ENCODE assay signal across 8 cellular contexts in genomic region chr12:133038310-133038709, GRCh38. TPM values are rescaled to one million over a fixed set of nuclear protein-coding genes. Genes with fewer than 3 reads are reported as not detected.
DNase-seq lines count a peak whose midpoint lies in the region; ATAC-seq and TF ChIP-seq lines count a peak whose summit lies in the region.

No MANE protein-coding gene starts in this region.

- POLR2A ChIA-PET in SK-N-SH (lab: Yijun Ruan, JAX) = no interaction called here
- POLR2A ChIA-PET in activated CD4-positive, alpha-beta memory T cell treated with anti-CD3 and anti-CD28 coated beads, Interleukin-2, amount 10 ng/mL, durations not matched to agents 7 days and 5 days (lab: Charles Lee) = interaction anchor here (1.9 to 3.1 kb wide), 2 partner anchors 52 to 143 kb away, joined by 7 to 15 read pairs; partner anchors contain the start of genes ZNF26 and ZNF268

- CTCF ChIA-PET in SK-N-SH (lab: Yijun Ruan, JAX) = interaction anchor here (0.9 to 1.2 kb wide), 2 partner anchors 9 to 44 kb away, joined by 3 to 4 read pairs; no protein-coding TSS in a partner anchor
- CTCF ChIA-PET in activated CD4-positive, alpha-beta memory T cell treated with anti-CD3 and anti-CD28 coated beads, Interleukin-2, amount 10 ng/mL, durations not matched to agents 7 days and 5 days (lab: Charles Lee) = interaction anchor here (2.1 kb wide), 1 partner anchor 134 kb away, joined by 8 read pairs; no protein-coding TSS in a partner anchor

- H3K4me3 ChIP-seq in SK-N-SH (ENCODE audit: low read depth in 2 of 2, low read length in 1 of 2) (peak overlapping the region; percentile 56 to 88), iPS-11a (ENCODE audit: low read depth, low read length) (peak overlapping the region; percentile 75)

- H3K9me2 ChIP-seq in SK-N-SH = no peaks in the 10 kb centered on the region

- H3K27me3 Mint-ChIP-seq in activated CD4-positive, alpha-beta memory T cell treated with anti-CD3 and anti-CD28 coated beads, Interleukin-2, amount 10 ng/mL, durations not matched to agents 7 days and 5 days = no peaks in the 10 kb centered on the region
- no peaks in the 10 kb centered on the region for H3K27me3 Mint-ChIP-seq in stimulated activated naive CD8-positive, alpha-beta T cell treated with anti-CD3 and anti-CD28 coated beads, Interleukin-15, amount 100 ng/mL, for 72 hours

- no peak for TF ChIP-seq EP300 in SK-N-SH (IDR thresholded peaks at IDR 0.05; ENCODE audit: borderline replicate concordance in 1 of 2, low read depth in 1 of 2, low read length in 1 of 2)

- no peaks in the 10 kb centered on the region; a peak in 1 of 4 replicates for H3K4me1 ChIP-seq in SK-N-SH (ENCODE audit: control insufficient read depth in 1 of 2, insufficient read depth in 2 of 2, low read depth in 1 of 2, low read length in 1 of 2)

- H3K79me2 ChIP-seq in SK-N-SH (ENCODE audit: insufficient read depth) = peaks cover 56% of the 10 kb centered on the region

- peaks cover 15% of the 10 kb centered on the region for H3F3A ChIP-seq in SK-N-SH (replicated peaks; ENCODE audit: insufficient read depth)

- H4K20me1 ChIP-seq in SK-N-SH (ENCODE audit: insufficient read depth) = no peaks in the 10 kb centered on the region

- peaks cover 67% of the 10 kb centered on the region for H3K36me3 Mint-ChIP-seq in activated CD4-positive, alpha-beta memory T cell treated with anti-CD3 and anti-CD28 coated beads, Interleukin-2, amount 10 ng/mL, durations not matched to agents 7 days and 5 days (ENCODE audit: low read depth)

- peaks cover 54% of the 10 kb centered on the region for H3K9me3 ChIP-seq in SK-N-SH

- H2AFZ ChIP-seq in SK-N-SH (ENCODE audit: low read depth) = no peak overlapping the region; the same call in 1 of the 2 replicates

- no peak for ATAC-seq in SK-N-SH treated with all-trans-retinoic acid at 6 μM for 48 hours
- no peak for ATAC-seq in stimulated activated naive CD8-positive, alpha-beta T cell treated with anti-CD3 and anti-CD28 coated beads, Interleukin-15, amount 100 ng/mL, for 72 hours
- ATAC-seq in GM21381 (IDR thresholded peaks at IDR 0.05; ENCODE audit: unreplicated experiment) = no peak
- no peak for ATAC-seq in GM19324 (IDR thresholded peaks at IDR 0.05; ENCODE audit: low FRiP score, unreplicated experiment)
- ATAC-seq in GM18498 (IDR thresholded peaks at IDR 0.05; ENCODE audit: unreplicated experiment) = no peak

- H3K27me3 ChIP-seq in SK-N-SH (ENCODE audit: insufficient read depth) = no peaks in the 10 kb centered on the region

- TF ChIP-seq CTCF in SK-N-SH (IDR thresholded peaks at IDR 0.05) = no peak

- no peak for TF ChIP-seq RAD21 in SK-N-SH (IDR thresholded peaks at IDR 0.05; ENCODE audit: low read length)

- DNase-seq in SK-N-SH = no peak
- no peak for DNase-seq in activated CD4-positive, alpha-beta memory T cell treated with anti-CD3 and anti-CD28 coated beads, Interleukin-2, amount 10 ng/mL, durations not matched to agents 7 days and 5 days
- DNase-seq in stimulated activated naive CD8-positive, alpha-beta T cell treated with anti-CD3 and anti-CD28 coated beads, Interleukin-15, amount 100 ng/mL, for 72 hours = no peak

- H3K4me1 Mint-ChIP-seq in activated CD4-positive, alpha-beta memory T cell treated with anti-CD3 and anti-CD28 coated beads, Interleukin-2, amount 10 ng/mL, durations not matched to agents 7 days and 5 days = peaks cover 14% of the 10 kb centered on the region
- H3K4me1 Mint-ChIP-seq in stimulated activated naive CD8-positive, alpha-beta T cell treated with anti-CD3 and anti-CD28 coated beads, Interleukin-15, amount 100 ng/mL, for 72 hours = peaks cover 13% of the 10 kb centered on the region

- WGBS in SK-N-SH (ENCODE audit: low lambda C conversion rate) = 48% methylated on average over 3 of the region's 3 CpGs

- peaks cover 27 to 50% of the 10 kb centered on the region in 2 experiments for H3K36me3 ChIP-seq in SK-N-SH (replicated peaks in 1 of 2; ENCODE audit: control insufficient read depth in 1 of 2, insufficient read depth in 2 of 2, low read length in 1 of 2)

- peak overlapping the region; percentile 97 for H3K27ac Mint-ChIP-seq in activated CD4-positive, alpha-beta memory T cell treated with anti-CD3 and anti-CD28 coated beads, Interleukin-2, amount 10 ng/mL, durations not matched to agents 7 days and 5 days
- H3K27ac Mint-ChIP-seq in stimulated activated naive CD8-positive, alpha-beta T cell treated with anti-CD3 and anti-CD28 coated beads, Interleukin-15, amount 100 ng/mL, for 72 hours = no peak overlapping the region

- H3K27ac ChIP-seq in SK-N-SH (ENCODE audit: low read depth in 2 of 2, low read length in 1 of 2) = peak overlapping the region; percentile 84 to 92; a peak in 2 of 4 replicates

- H3K9me3 Mint-ChIP-seq in activated CD4-positive, alpha-beta memory T cell treated with anti-CD3 and anti-CD28 coated beads, Interleukin-2, amount 10 ng/mL, durations not matched to agents 7 days and 5 days = peaks cover 56% of the 10 kb centered on the region
- H3K9me3 Mint-ChIP-seq in stimulated activated naive CD8-positive, alpha-beta T cell treated with anti-CD3 and anti-CD28 coated beads, Interleukin-15, amount 100 ng/mL, for 72 hours = peaks cover 52 to 55% of the 10 kb centered on the region in 2 donors

- peak overlapping the region; percentile 94 for H3K4me3 Mint-ChIP-seq in activated CD4-positive, alpha-beta memory T cell treated with anti-CD3 and anti-CD28 coated beads, Interleukin-2, amount 10 ng/mL, durations not matched to agents 7 days and 5 days
- peak overlapping the region; percentile 90 to 97 for H3K4me3 Mint-ChIP-seq in stimulated activated naive CD8-positive, alpha-beta T cell treated with anti-CD3 and anti-CD28 coated beads, Interleukin-15, amount 100 ng/mL, for 72 hours

- H3K9ac ChIP-seq in SK-N-SH = peak overlapping the region; percentile 83; the same call in 1 of the 2 replicates

- H3K4me2 ChIP-seq in SK-N-SH = peak overlapping the region; percentile 82

TF ChIP-seq in SK-N-SH, 30 proteins besides CTCF, POLR2A, EP300 and RAD21 (continues in another document):
- TF ChIP-seq MXI1 (IDR thresholded peaks at IDR 0.05; ENCODE audit: low read depth, low read length) (no peak), RFX5 (IDR thresholded peaks at IDR 0.05; ENCODE audit: low read length) (no peak), USF1 (IDR thresholded peaks at IDR 0.05; ENCODE audit: borderline replicate concordance, low read depth) (no peak), FOXJ3 (CRISPR knock-in tag; IDR thresholded peaks at IDR 0.05) (no peak), MAX (IDR thresholded peaks at IDR 0.05; ENCODE audit: low read depth) (no peak)

TF ChIP-seq in SK-N-SH treated with all-trans-retinoic acid at 6 μM for 48 hours, 23 proteins besides CTCF, POLR2A, EP300 and RAD21:
- no peak for TF ChIP-seq ARNTL (CRISPR knock-in tag; IDR thresholded peaks at IDR 0.05; ENCODE audit: borderline replicate concordance, low read depth)
- no peak for TF ChIP-seq CSDC2 (CRISPR knock-in tag; IDR thresholded peaks at IDR 0.05)
- TF ChIP-seq SNAI2 (CRISPR knock-in tag; IDR thresholded peaks at IDR 0.05) = no peak
- no peak for TF ChIP-seq PPARA (CRISPR knock-in tag; IDR thresholded peaks at IDR 0.05; ENCODE audit: borderline replicate concordance)
- no peak for TF ChIP-seq PATZ1 (CRISPR knock-in tag; IDR thresholded peaks at IDR 0.05; ENCODE audit: borderline replicate concordance)

RNA-seq across cellular contexts. Expression of gene ZNF84, which starts 1.0 kb away (rescaled TPM):
- polyA plus RNA-seq in SK-N-SH (2012; rRNA removed) = 12.2 and 20.2 TPM in 2 replicates
- polyA plus RNA-seq in SK-N-SH (2012; cell fraction: cytosol; rRNA removed) = 10.9 and 11.7 TPM in 2 replicates
- 30.3 and 59.1 TPM in 2 replicates for polyA plus RNA-seq in SK-N-SH (2012; cell fraction: nucleus; rRNA removed)
- total RNA-seq in activated CD4-positive, alpha-beta memory T cell treated with anti-CD3 and anti-CD28 coated beads, Interleukin-2, amount 10 ng/mL, durations not matched to agents 7 days and 5 days = 10 to 100 TPM; 17.4 to 17.5 TPM

RNA-seq across cellular contexts. Expression of gene ZNF140, which starts 42.4 kb away (rescaled TPM):
- 5.1 and 7.9 TPM in 2 replicates for polyA plus RNA-seq in SK-N-SH (2012; rRNA removed)
- polyA plus RNA-seq in SK-N-SH (2012; cell fraction: cytosol; rRNA removed) = 7.3 and 8.1 TPM in 2 replicates
- polyA plus RNA-seq in SK-N-SH (2012; cell fraction: nucleus; rRNA removed) = 9.1 and 15.5 TPM in 2 replicates
- 10 to 100 TPM; 15.8 to 18.8 TPM for total RNA-seq in activated CD4-positive, alpha-beta memory T cell treated with anti-CD3 and anti-CD28 coated beads, Interleukin-2, amount 10 ng/mL, durations not matched to agents 7 days and 5 days

RNA-seq across cellular contexts. Expression of gene ZNF26, which starts 52.1 kb away (rescaled TPM):
- 7.3 and 9.4 TPM in 2 replicates for polyA plus RNA-seq in SK-N-SH (2012; rRNA removed)
- 4.4 and 5.8 TPM in 2 replicates for polyA plus RNA-seq in SK-N-SH (2012; cell fraction: cytosol; rRNA removed)
- polyA plus RNA-seq in SK-N-SH (2012; cell fraction: nucleus; rRNA removed) = 25.9 and 26.9 TPM in 2 replicates
- 10 to 100 TPM; 15.2 to 15.5 TPM for total RNA-seq in activated CD4-positive, alpha-beta memory T cell treated with anti-CD3 and anti-CD28 coated beads, Interleukin-2, amount 10 ng/mL, durations not matched to agents 7 days and 5 days
